Comparison of ENCODE assay signal across 8 cellular contexts in genomic region chr10:1047937-1048336, GRCh38. TPM values are rescaled to one million over a fixed set of nuclear protein-coding genes. Genes with fewer than 3 reads are reported as not detected.
DNase-seq lines count a peak whose midpoint lies in the region; ATAC-seq and TF ChIP-seq lines count a peak whose summit lies in the region.

No MANE protein-coding gene starts in this region.

- H3K27me3 Mint-ChIP-seq in T-helper 17 cell, result no peaks in the 10 kb centered on the region

- no peaks in the 10 kb centered on the region for H3K36me3 Mint-ChIP-seq in T-helper 17 cell (ENCODE audit: low read depth)

- no peak for TF ChIP-seq CTCF in fibroblast of villous mesenchyme (IDR thresholded peaks at IDR 0.05; ENCODE audit: insufficient read depth, low read depth, low read length)

- peak overlapping the region; percentile 97 for H3K27ac Mint-ChIP-seq in T-helper 17 cell

- ATAC-seq in T-helper 17 cell (no peak), GM18511 (IDR thresholded peaks at IDR 0.05; ENCODE audit: unreplicated experiment) (no peak)

- DNase-seq in DMS 273 (lab: John Stamatoyannopoulos, UW; ENCODE audit: unreplicated experiment), result peak; percentile 36
- no peak for DNase-seq in DMS 273 treated with DMSO at 0.1 percent for 48 hours (lab: John Stamatoyannopoulos, UW)
- no peak for DNase-seq in T-helper 17 cell
- DNase-seq in fibroblast of villous mesenchyme (ENCODE audit: low read depth), result no peak
- DNase-seq in skeletal muscle cell (ENCODE audit: low read depth), result no peak
- DNase-seq in CD1c-positive myeloid dendritic cell (ENCODE audit: extremely low spot score), result no peak
- DNase-seq in SHP77 treated with DMSO at 0.1 percent for 48 hours (lab: John Stamatoyannopoulos, UW), result no peak

- peak overlapping the region; percentile 94 for H3K4me3 Mint-ChIP-seq in T-helper 17 cell

- peaks cover 40% of the 10 kb centered on the region for H3K4me1 Mint-ChIP-seq in T-helper 17 cell

- H3K4me3 ChIP-seq in fibroblast of villous mesenchyme (ENCODE audit: low read depth, low read length), result peak overlapping the region; percentile 84
- H3K4me3 ChIP-seq in skeletal muscle cell (ENCODE audit: low read depth, low read length), result peak overlapping the region; percentile 93

- H3K9me3 ChIP-seq in T-helper 17 cell (ENCODE audit: control insufficient read depth, low read length, poor library complexity, severe bottlenecking), result no peaks in the 10 kb centered on the region

RNA-seq across cellular contexts. Expression of gene IDI1, which starts 1.0 kb away (rescaled TPM):
- total RNA-seq in T-helper 17 cell, result 100 to 1,000 TPM; 116 to 134 TPM
- total RNA-seq in fibroblast of villous mesenchyme, result 114 and 174 TPM in 2 replicates

RNA-seq across cellular contexts. Expression of gene WDR37, which starts 8.2 kb away (rescaled TPM):
- total RNA-seq in T-helper 17 cell, result 10 to 100 TPM; 23.6 to 29.7 TPM
- 22.2 and 27.2 TPM in 2 replicates for total RNA-seq in fibroblast of villous mesenchyme

RNA-seq across cellular contexts. Expression of gene IDI2, which starts 22.3 kb away (rescaled TPM):
- total RNA-seq in T-helper 17 cell, result not detected
- not detected in 2 replicates for total RNA-seq in fibroblast of villous mesenchyme

RNA-seq across cellular contexts. Expression of gene GTPBP4, which starts 59.7 kb away (rescaled TPM):
- total RNA-seq in T-helper 17 cell (10 to 100 TPM; 44.4 to 52.7 TPM), fibroblast of villous mesenchyme (35.4 and 38.9 TPM in 2 replicates)
